24 cellular contexts compared by ENCODE assay signal in genomic region chr3:53705024-53705750, GRCh38.
A peak's percentile ranks its signal among the peaks of the same experiment; 100 is the strongest.
DNase-seq lines count a peak whose midpoint lies in the region; ATAC-seq, FAIRE-seq and TF ChIP-seq lines count a peak whose summit lies in the region.
"Had no signal": no experiment of that assay in that cellular context is flagged by ENCODE, and none has a peak within 500 bp of the region (broad histone marks: within the 10 kb centered on the region; RNA-seq: fewer than 3 reads in every experiment).

No MANE protein-coding gene starts in this region.

- H3K9me3 Mint-ChIP-seq in astrocyte (ENCODE audit: unreplicated experiment), result no peaks in the 10 kb centered on the region
- H3K9me3 Mint-ChIP-seq in mesothelial cell of epicardium, result no peaks in the 10 kb centered on the region
- H3K9me3 Mint-ChIP-seq: immature natural killer cell had no signal

- DNase-seq in right atrium auricular region (ENCODE audit: low spot score), result peak; percentile 46
- DNase-seq in heart right ventricle, result no peak
- peak; percentile 6 for DNase-seq in astrocyte (ENCODE audit: low read depth)
- DNase-seq in mesothelial cell of epicardium (ENCODE audit: low spot score in 2 of 2, unreplicated experiment in 2 of 2), result no peak
- DNase-seq in activated T-cell treated with anti-CD3 and anti-CD28 coated beads, Interleukin-2, amount 50 U/mL, for 1 hour, result no peak
- DNase-seq in NOMO-1 treated with DMSO at 0.1 percent for 48 hours (lab: John Stamatoyannopoulos, UW; ENCODE audit: unreplicated experiment), result no peak
- DNase-seq in HPDE6-E6E7 (ENCODE audit: extremely low spot score), result no peak
- DNase-seq: activated CD4-positive, alpha-beta T cell treated with anti-CD3 and anti-CD28 coated beads for 1 hour; activated naive CD4-positive, alpha-beta T cell treated with anti-CD3 and anti-CD28 coated beads, Interleukin-2, amount 50 U/mL, for 16 hours; immature natural killer cell; KG1; NCI-H1105; NCI-H2227 treated with DMSO at 0.1 percent for 48 hours; Peyer's patch; stimulated activated CD4-positive, alpha-beta T cell treated with anti-CD3 and anti-CD28 coated beads, Interleukin-1b, Interleukin-23, amount 100 ng/mL, for 48 hours; stimulated activated naive CD4-positive, alpha-beta T cell treated with Interleukin-2 at 50 U/mL for 16 hours; T1000; tibial artery had no signal

- no peaks in the 10 kb centered on the region for H3K9me3 ChIP-seq in right atrium auricular region
- H3K9me3 ChIP-seq in heart right ventricle, result no peaks in the 10 kb centered on the region
- no peaks in the 10 kb centered on the region for H3K9me3 ChIP-seq in astrocyte (ENCODE audit: insufficient read depth, low read depth, low read length)
- H3K9me3 ChIP-seq: ascending aorta, heart left ventricle, Peyer's patch, tibial artery had no signal

- ATAC-seq in heart right ventricle (no peak), GM18907 (IDR thresholded peaks at IDR 0.05; ENCODE audit: unreplicated experiment) (no peak)

- no peak overlapping the region for H2AFZ ChIP-seq in astrocyte (ENCODE audit: low read depth, low read length)
- H2AFZ ChIP-seq: parathyroid adenoma had no signal

- no peak overlapping the region for H3K4me3 Mint-ChIP-seq in astrocyte (ENCODE audit: unreplicated experiment)
- no peak overlapping the region for H3K4me3 Mint-ChIP-seq in mesothelial cell of epicardium
- H3K4me3 Mint-ChIP-seq: immature natural killer cell had no signal

- H3K4me1 ChIP-seq in right atrium auricular region (peaks cover 0 to 61% of the 10 kb centered on the region in 2 donors), heart right ventricle (peaks cover 0 to 38% (median 12%) of the 10 kb centered on the region in 9 donors), astrocyte (ENCODE audit: insufficient read depth, low read length) (no peaks in the 10 kb centered on the region)
- H3K4me1 ChIP-seq: ascending aorta, Peyer's patch, tibial artery had no signal

- H3K4me2 ChIP-seq in astrocyte (ENCODE audit: low read length), result no peak overlapping the region

- FAIRE-seq in astrocyte (lab: Jason Lieb, UNC), result no peak
- FAIRE-seq: GM18507 had no signal

- H3K27me3 Mint-ChIP-seq in astrocyte (ENCODE audit: low read depth, unreplicated experiment), result peaks cover 15% of the 10 kb centered on the region
- H3K27me3 Mint-ChIP-seq in mesothelial cell of epicardium (ENCODE audit: low read depth), result peaks cover 3% of the 10 kb centered on the region

- H3K36me3 Mint-ChIP-seq in astrocyte (ENCODE audit: low read depth, unreplicated experiment) (no peaks in the 10 kb centered on the region), mesothelial cell of epicardium (no peaks in the 10 kb centered on the region)
- H3K36me3 Mint-ChIP-seq: immature natural killer cell had no signal

- H3K27ac Mint-ChIP-seq in astrocyte (ENCODE audit: unreplicated experiment), result peak overlapping the region; percentile 3
- peak overlapping the region; percentile 1 for H3K27ac Mint-ChIP-seq in mesothelial cell of epicardium
- H3K27ac Mint-ChIP-seq: immature natural killer cell had no signal

- H3K4me1 Mint-ChIP-seq in astrocyte (ENCODE audit: low read depth, unreplicated experiment) (peaks cover 10% of the 10 kb centered on the region), mesothelial cell of epicardium (peaks cover 11% of the 10 kb centered on the region)
- H3K4me1 Mint-ChIP-seq: immature natural killer cell had no signal

- H4K20me1 ChIP-seq in astrocyte (ENCODE audit: insufficient read depth, low read length), result no peaks in the 10 kb centered on the region

- H3K79me2 ChIP-seq in astrocyte (ENCODE audit: insufficient read depth, low read length), result no peaks in the 10 kb centered on the region
- H3K79me2 ChIP-seq: parathyroid adenoma had no signal

- H3K36me3 ChIP-seq in right atrium auricular region (no peaks in the 10 kb centered on the region), heart right ventricle (no peaks in the 10 kb centered on the region), astrocyte (ENCODE audit: insufficient read depth, low read length) (no peaks in the 10 kb centered on the region)
- H3K36me3 ChIP-seq: ascending aorta, heart left ventricle, tibial artery had no signal

- no peak overlapping the region for H3K9ac ChIP-seq in astrocyte (ENCODE audit: low read length)
- H3K9ac ChIP-seq: parathyroid adenoma had no signal

- no peak for TF ChIP-seq CTCF in right atrium auricular region (IDR thresholded peaks at IDR 0.05)
- TF ChIP-seq CTCF in heart right ventricle (IDR thresholded peaks at IDR 0.05), result no peak
- no peak for TF ChIP-seq CTCF in astrocyte (IDR thresholded peaks at IDR 0.05; ENCODE audit: insufficient read depth, low read depth, low read length)
- no peak for TF ChIP-seq CTCF in mesothelial cell of epicardium (IDR thresholded peaks at IDR 0.05; ENCODE audit: unreplicated experiment)

- H3K27ac ChIP-seq in right atrium auricular region, result peak overlapping the region; percentile 67 to 75
- no peak overlapping the region for H3K27ac ChIP-seq in heart right ventricle
- no peak overlapping the region for H3K27ac ChIP-seq in astrocyte (ENCODE audit: low read depth, low read length)
- H3K27ac ChIP-seq: ascending aorta, parathyroid adenoma, Peyer's patch, SK-N-MC, tibial artery had no signal

- intact Hi-C loops in heart right ventricle (cut with DNase I), result loop anchor here in 4 of 10 donors (5.0 to 10.0 kb wide), 4 partner anchors 330 to 483 kb away; no protein-coding TSS in a partner anchor

- H3K27me3 ChIP-seq in right atrium auricular region (no peaks in the 10 kb centered on the region), heart right ventricle (no peaks in the 10 kb centered on the region), astrocyte (ENCODE audit: insufficient read depth, low read length) (peaks cover 1% of the 10 kb centered on the region)
- H3K27me3 ChIP-seq: ascending aorta, Peyer's patch had no signal

- H3K4me3 ChIP-seq in right atrium auricular region (no peak overlapping the region), heart right ventricle (no peak overlapping the region), astrocyte (ENCODE audit: insufficient read depth, low read depth, low read length) (no peak overlapping the region)
- H3K4me3 ChIP-seq: ascending aorta, heart left ventricle, Peyer's patch, SK-N-MC, tibial artery had no signal

- WGBS in heart right ventricle, 2 donors, result 79% methylated on average over 11 of the region's 11 CpGs

Comparison
In these comparisons a context has a peak if more than half of its experiments do, and no peak if none do; other contexts are left out.
1. DNase-seq: peak in right atrium auricular region (single experiment) and astrocyte (single experiment); none in heart right ventricle (0 of 2), mesothelial cell of epicardium (0 of 2), activated T-cell treated with anti-CD3 and anti-CD28 coated beads, Interleukin-2, amount 50 U/mL, for 1 hour (single experiment), NOMO-1 treated with DMSO at 0.1 percent for 48 hours (single experiment) and HPDE6-E6E7 (single experiment).
2. H3K27ac ChIP-seq: peak in right atrium auricular region (2 of 2); none in heart right ventricle (0 of 10) and astrocyte (single experiment).